Comparison of ENCODE assay signal across 1 cellular context in genomic region chr16:73050115-73051099, GRCh38.
TF ChIP-seq lines count a peak whose summit lies in the region.

No MANE protein-coding gene starts in this region.

TF ChIP-seq in HepG2, 621 proteins besides CTCF, POLR2A, EP300 and RAD21 (continued from another document and continues in another):
- TF ChIP-seq, protein P1, sequence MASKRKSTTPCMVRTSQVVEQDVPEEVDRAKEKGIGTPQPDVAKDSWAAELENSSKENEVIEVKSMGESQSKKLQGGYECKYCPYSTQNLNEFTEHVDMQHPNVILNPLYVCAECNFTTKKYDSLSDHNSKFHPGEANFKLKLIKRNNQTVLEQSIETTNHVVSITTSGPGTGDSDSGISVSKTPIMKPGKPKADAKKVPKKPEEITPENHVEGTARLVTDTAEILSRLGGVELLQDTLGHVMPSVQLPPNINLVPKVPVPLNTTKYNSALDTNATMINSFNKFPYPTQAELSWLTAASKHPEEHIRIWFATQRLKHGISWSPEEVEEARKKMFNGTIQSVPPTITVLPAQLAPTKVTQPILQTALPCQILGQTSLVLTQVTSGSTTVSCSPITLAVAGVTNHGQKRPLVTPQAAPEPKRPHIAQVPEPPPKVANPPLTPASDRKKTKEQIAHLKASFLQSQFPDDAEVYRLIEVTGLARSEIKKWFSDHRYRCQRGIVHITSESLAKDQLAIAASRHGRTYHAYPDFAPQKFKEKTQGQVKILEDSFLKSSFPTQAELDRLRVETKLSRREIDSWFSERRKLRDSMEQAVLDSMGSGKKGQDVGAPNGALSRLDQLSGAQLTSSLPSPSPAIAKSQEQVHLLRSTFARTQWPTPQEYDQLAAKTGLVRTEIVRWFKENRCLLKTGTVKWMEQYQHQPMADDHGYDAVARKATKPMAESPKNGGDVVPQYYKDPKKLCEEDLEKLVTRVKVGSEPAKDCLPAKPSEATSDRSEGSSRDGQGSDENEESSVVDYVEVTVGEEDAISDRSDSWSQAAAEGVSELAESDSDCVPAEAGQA (IDR thresholded peaks at IDR 0.05; ENCODE audit: low read depth), result no peak
- TF ChIP-seq, protein P1 (CRISPR knock-in tag; IDR thresholded peaks at IDR 0.05; ENCODE audit: borderline replicate concordance), result 0 out of 2 replicates have a peak, but pooled peaks have one; percentile 43
- no peak for TF ChIP-seq SNAI1 (CRISPR knock-in tag; IDR thresholded peaks at IDR 0.05; ENCODE audit: borderline replicate concordance)
- TF ChIP-seq ZHX1 (CRISPR knock-in tag; IDR thresholded peaks at IDR 0.05; ENCODE audit: low read depth), result no peak
- no peak; the same call in 1 of the 2 replicates for TF ChIP-seq HOMEZ (CRISPR knock-in tag; IDR thresholded peaks at IDR 0.05; ENCODE audit: low read depth)
- TF ChIP-seq, protein P2, sequence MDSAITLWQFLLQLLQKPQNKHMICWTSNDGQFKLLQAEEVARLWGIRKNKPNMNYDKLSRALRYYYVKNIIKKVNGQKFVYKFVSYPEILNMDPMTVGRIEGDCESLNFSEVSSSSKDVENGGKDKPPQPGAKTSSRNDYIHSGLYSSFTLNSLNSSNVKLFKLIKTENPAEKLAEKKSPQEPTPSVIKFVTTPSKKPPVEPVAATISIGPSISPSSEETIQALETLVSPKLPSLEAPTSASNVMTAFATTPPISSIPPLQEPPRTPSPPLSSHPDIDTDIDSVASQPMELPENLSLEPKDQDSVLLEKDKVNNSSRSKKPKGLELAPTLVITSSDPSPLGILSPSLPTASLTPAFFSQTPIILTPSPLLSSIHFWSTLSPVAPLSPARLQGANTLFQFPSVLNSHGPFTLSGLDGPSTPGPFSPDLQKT (CRISPR knock-in tag; IDR thresholded peaks at IDR 0.05; ENCODE audit: borderline replicate concordance), result no peak
- TF ChIP-seq, protein P3, sequence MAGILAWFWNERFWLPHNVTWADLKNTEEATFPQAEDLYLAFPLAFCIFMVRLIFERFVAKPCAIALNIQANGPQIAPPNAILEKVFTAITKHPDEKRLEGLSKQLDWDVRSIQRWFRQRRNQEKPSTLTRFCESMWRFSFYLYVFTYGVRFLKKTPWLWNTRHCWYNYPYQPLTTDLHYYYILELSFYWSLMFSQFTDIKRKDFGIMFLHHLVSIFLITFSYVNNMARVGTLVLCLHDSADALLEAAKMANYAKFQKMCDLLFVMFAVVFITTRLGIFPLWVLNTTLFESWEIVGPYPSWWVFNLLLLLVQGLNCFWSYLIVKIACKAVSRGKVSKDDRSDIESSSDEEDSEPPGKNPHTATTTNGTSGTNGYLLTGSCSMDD (CRISPR knock-in tag; IDR thresholded peaks at IDR 0.05), result no peak
- no peak for TF ChIP-seq ZNF660 (CRISPR knock-in tag; IDR thresholded peaks at IDR 0.05; ENCODE audit: borderline replicate concordance, low read depth)
- no peak for TF ChIP-seq PAWR (CRISPR knock-in tag; IDR thresholded peaks at IDR 0.05; ENCODE audit: borderline replicate concordance)
- peak; percentile 29; the same call in 1 of the 2 replicates for TF ChIP-seq ARID4A (CRISPR knock-in tag; IDR thresholded peaks at IDR 0.05; ENCODE audit: borderline replicate concordance)
- TF ChIP-seq YY1 (IDR thresholded peaks at IDR 0.05; ENCODE audit: insufficient read depth, insufficient replicate concordance, low read depth, low read length), result no peak
- TF ChIP-seq ZIK1 (CRISPR knock-in tag; IDR thresholded peaks at IDR 0.05; ENCODE audit: borderline replicate concordance, low read depth), result no peak
- TF ChIP-seq RBM22 (optimal IDR thresholded peaks at IDR 0.05; ENCODE audit: low read length), result no peak
- no peak for TF ChIP-seq ATF4 (CRISPR knock-in tag; IDR thresholded peaks at IDR 0.05)
- TF ChIP-seq, protein P4, sequence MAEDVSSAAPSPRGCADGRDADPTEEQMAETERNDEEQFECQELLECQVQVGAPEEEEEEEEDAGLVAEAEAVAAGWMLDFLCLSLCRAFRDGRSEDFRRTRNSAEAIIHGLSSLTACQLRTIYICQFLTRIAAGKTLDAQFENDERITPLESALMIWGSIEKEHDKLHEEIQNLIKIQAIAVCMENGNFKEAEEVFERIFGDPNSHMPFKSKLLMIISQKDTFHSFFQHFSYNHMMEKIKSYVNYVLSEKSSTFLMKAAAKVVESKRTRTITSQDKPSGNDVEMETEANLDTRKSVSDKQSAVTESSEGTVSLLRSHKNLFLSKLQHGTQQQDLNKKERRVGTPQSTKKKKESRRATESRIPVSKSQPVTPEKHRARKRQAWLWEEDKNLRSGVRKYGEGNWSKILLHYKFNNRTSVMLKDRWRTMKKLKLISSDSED (CRISPR knock-in tag; IDR thresholded peaks at IDR 0.05), result no peak
- TF ChIP-seq, protein P5, sequence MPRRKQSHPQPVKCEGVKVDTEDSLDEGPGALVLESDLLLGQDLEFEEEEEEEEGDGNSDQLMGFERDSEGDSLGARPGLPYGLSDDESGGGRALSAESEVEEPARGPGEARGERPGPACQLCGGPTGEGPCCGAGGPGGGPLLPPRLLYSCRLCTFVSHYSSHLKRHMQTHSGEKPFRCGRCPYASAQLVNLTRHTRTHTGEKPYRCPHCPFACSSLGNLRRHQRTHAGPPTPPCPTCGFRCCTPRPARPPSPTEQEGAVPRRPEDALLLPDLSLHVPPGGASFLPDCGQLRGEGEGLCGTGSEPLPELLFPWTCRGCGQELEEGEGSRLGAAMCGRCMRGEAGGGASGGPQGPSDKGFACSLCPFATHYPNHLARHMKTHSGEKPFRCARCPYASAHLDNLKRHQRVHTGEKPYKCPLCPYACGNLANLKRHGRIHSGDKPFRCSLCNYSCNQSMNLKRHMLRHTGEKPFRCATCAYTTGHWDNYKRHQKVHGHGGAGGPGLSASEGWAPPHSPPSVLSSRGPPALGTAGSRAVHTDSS (CRISPR knock-in tag; conservative IDR thresholded peaks at IDR 0.05), result no peak
- no peak for TF ChIP-seq NCOA5 (CRISPR knock-in tag; IDR thresholded peaks at IDR 0.05)
- no peak for TF ChIP-seq NFIC (IDR thresholded peaks at IDR 0.05; ENCODE audit: low read length)
- TF ChIP-seq, protein P6, sequence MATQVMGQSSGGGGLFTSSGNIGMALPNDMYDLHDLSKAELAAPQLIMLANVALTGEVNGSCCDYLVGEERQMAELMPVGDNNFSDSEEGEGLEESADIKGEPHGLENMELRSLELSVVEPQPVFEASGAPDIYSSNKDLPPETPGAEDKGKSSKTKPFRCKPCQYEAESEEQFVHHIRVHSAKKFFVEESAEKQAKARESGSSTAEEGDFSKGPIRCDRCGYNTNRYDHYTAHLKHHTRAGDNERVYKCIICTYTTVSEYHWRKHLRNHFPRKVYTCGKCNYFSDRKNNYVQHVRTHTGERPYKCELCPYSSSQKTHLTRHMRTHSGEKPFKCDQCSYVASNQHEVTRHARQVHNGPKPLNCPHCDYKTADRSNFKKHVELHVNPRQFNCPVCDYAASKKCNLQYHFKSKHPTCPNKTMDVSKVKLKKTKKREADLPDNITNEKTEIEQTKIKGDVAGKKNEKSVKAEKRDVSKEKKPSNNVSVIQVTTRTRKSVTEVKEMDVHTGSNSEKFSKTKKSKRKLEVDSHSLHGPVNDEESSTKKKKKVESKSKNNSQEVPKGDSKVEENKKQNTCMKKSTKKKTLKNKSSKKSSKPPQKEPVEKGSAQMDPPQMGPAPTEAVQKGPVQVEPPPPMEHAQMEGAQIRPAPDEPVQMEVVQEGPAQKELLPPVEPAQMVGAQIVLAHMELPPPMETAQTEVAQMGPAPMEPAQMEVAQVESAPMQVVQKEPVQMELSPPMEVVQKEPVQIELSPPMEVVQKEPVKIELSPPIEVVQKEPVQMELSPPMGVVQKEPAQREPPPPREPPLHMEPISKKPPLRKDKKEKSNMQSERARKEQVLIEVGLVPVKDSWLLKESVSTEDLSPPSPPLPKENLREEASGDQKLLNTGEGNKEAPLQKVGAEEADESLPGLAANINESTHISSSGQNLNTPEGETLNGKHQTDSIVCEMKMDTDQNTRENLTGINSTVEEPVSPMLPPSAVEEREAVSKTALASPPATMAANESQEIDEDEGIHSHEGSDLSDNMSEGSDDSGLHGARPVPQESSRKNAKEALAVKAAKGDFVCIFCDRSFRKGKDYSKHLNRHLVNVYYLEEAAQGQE (IDR thresholded peaks at IDR 0.05; ENCODE audit: borderline replicate concordance in 1 of 2, low read depth in 1 of 2, low read length in 2 of 2), result no peak
- no peak for TF ChIP-seq CBX1 (IDR thresholded peaks at IDR 0.05; ENCODE audit: low read depth)
- TF ChIP-seq ZNF629 (CRISPR knock-in tag; conservative IDR thresholded peaks at IDR 0.05), result 0 out of 2 replicates have a peak, but pooled peaks have one; percentile 6
- no peak for TF ChIP-seq RELA (CRISPR knock-in tag; IDR thresholded peaks at IDR 0.05)
- TF ChIP-seq ZNF569 (CRISPR knock-in tag; IDR thresholded peaks at IDR 0.05; ENCODE audit: borderline replicate concordance), result no peak
- no peak for TF ChIP-seq ZNF597 (CRISPR knock-in tag; IDR thresholded peaks at IDR 0.05)
